In the genomic region with DNA sequence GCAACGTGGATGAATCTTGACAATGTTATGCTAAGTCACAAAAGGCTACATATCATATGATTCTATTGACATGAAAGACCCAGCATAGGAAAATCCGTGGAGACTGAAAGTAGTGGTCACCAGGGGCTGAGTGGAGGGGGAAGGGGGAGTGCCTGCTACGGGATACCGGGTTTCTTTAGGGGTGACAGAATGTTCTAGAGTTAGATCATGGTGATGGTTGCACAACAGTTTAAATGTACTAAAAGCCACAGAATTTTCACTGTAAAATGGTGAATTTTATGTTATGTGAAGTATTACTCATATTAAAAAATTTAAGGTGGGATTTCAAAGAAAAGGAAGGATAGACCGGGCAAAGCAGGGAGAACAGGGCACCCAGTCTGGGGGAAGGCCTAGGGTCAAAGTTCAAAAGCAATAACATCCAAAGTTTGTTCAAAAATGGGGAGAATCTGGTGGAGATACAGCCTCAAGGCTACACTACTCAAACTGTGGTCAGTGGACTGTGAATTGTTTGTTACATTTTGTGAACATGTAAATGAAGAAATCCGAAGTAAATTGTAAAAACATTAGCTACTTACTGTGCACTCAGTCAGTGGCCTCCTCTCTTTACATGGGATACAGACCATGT, we compare ENCODE assay signal across 24 cellular contexts.
"Had no signal": no experiment of that assay in that cellular context is flagged by ENCODE, and none has a peak within 500 bp of the region (broad histone marks: within the 10 kb centered on the region; RNA-seq: fewer than 3 reads in every experiment).

No MANE protein-coding gene starts in this region.

- H3K4me1 ChIP-seq: parathyroid adenoma, testis had no signal

- H3K9me3 ChIP-seq: heart left ventricle, left ventricle myocardium inferior, right atrium auricular region, spleen, testis, transverse colon had no signal

- ATAC-seq: esophagus mucosa, heart left ventricle, T-helper 17 cell had no signal

- H3K4me3 ChIP-seq: heart left ventricle, left ventricle myocardium inferior, right atrium auricular region, spleen, testis, transverse colon had no signal

- DNase-seq: activated CD4-positive, alpha-beta memory T cell treated with anti-CD3 and anti-CD28 coated beads for 36 hours; activated CD4-positive, alpha-beta T cell treated with anti-CD3 and anti-CD28 coated beads, Interleukin-2, amount 10 ng/mL, durations not matched to agents 24 days and 14 days; activated CD4-positive, CD25-positive, alpha-beta regulatory T cell treated with anti-CD3 and anti-CD28 coated beads, Interleukin-2, amount 50 U/mL, for 72 hours; activated CD8-positive, alpha-beta memory T cell treated with anti-CD3 and anti-CD28 coated beads, Interleukin-2, amount 50 U/mL, for 4 hours; activated gamma-delta T cell; activated naive CD4-positive, alpha-beta T cell treated with anti-CD3 and anti-CD28 coated beads, Interleukin-2, amount 50 U/mL, for 16 hours; activated T-cell treated with anti-CD3 and anti-CD28 coated beads, Interleukin-2, amount 50 U/mL, for 1 hour; amygdala; caudate nucleus; endodermal cell; foreskin fibroblast; heart left ventricle; hypothalamus; left ventricle myocardium inferior; nephron progenitor cell; spleen; stimulated activated naive CD4-positive, alpha-beta T cell; T-helper 17 cell; T1000; testis; transverse colon had no signal

- H3K27ac ChIP-seq: heart left ventricle, left ventricle myocardium inferior, parathyroid adenoma, right atrium auricular region, testis, transverse colon had no signal

- H3K27me3 ChIP-seq: heart left ventricle, right atrium auricular region, spleen, testis, transverse colon had no signal

- H3K36me3 ChIP-seq: heart left ventricle, left ventricle myocardium inferior, right atrium auricular region, spleen, transverse colon had no signal

- H3K9ac ChIP-seq: parathyroid adenoma had no signal
